In genomic region chr6:125869427-125869826, GRCh38 we compare ENCODE assay signal across 21 cellular contexts.
DNase-seq lines count a peak whose midpoint lies in the region; ATAC-seq and TF ChIP-seq lines count a peak whose summit lies in the region.
"Had no signal": no experiment of that assay in that cellular context is flagged by ENCODE, and none has a peak within 500 bp of the region (broad histone marks: within the 10 kb centered on the region; RNA-seq: fewer than 3 reads in every experiment).

No MANE protein-coding gene starts in this region.

- no peaks in the 10 kb centered on the region for H3K9me3 ChIP-seq in subcutaneous abdominal adipose tissue (ENCODE audit: control insufficient read depth in 5 of 5, low read length in 5 of 5)
- H3K9me3 ChIP-seq: tibial nerve had no signal

- peaks cover 1% of the 10 kb centered on the region for H3K4me1 Mint-ChIP-seq in activated T-cell treated with anti-CD3 and anti-CD28 coated beads, Interleukin-2, amount 50 U/mL, for 4 hours (ENCODE audit: low read depth)
- H3K4me1 Mint-ChIP-seq: naive B cell; stimulated activated naive B cell treated with anti-CD40 and anti-IgM and Interleukin-4, amounts not matched to agents 10 μg/mL and 1 μg/mL and 100 μg/mL, for 72 hours had no signal

- ATAC-seq in SK-N-SH treated with all-trans-retinoic acid at 6 μM for 48 hours (peak; percentile 8; the same call in 1 of the 3 replicates), GM21737 (IDR thresholded peaks at IDR 0.05; ENCODE audit: unreplicated experiment) (no peak)
- no peak for ATAC-seq in activated T-cell treated with anti-CD3 and anti-CD28 coated beads, Interleukin-2, amount 50 U/mL, for 4 hours
- ATAC-seq: activated CD8-positive, alpha-beta T cell treated with anti-CD3 and anti-CD28 coated beads, Interleukin-2, amount 10 ng/mL, durations not matched to agents 7 days and 5 days; stimulated activated naive B cell treated with anti-CD40 and anti-IgM and Interleukin-4, amounts not matched to agents 10 μg/mL and 1 μg/mL and 100 μg/mL, for 72 hours had no signal

- DNase-seq in NCI-H2029 treated with DMSO at 0.1 percent for 48 hours (lab: John Stamatoyannopoulos, UW) (no peak), COLO829 (ENCODE audit: low spot score) (no peak)
- no peak for DNase-seq in activated T-cell treated with anti-CD3 and anti-CD28 coated beads, Interleukin-2, amount 50 U/mL, for 4 hours
- DNase-seq: activated CD4-positive, CD25-positive, alpha-beta regulatory T cell treated with anti-CD3 and anti-CD28 coated beads, Interleukin-2, amount 50 U/mL, for 72 hours; activated CD8-positive, alpha-beta T cell treated with anti-CD3 and anti-CD28 coated beads, Interleukin-2, amount 10 ng/mL, durations not matched to agents 7 days and 5 days; activated naive CD4-positive, alpha-beta T cell treated with anti-CD3 and anti-CD28 coated beads, Interleukin-2, amount 50 U/mL, for 16 hours; activated T-cell treated with anti-CD3 and anti-CD28 coated beads, Interleukin-2, amount 50 U/mL, for 24 hours; CD4-positive, alpha-beta T cell; DND-41; endodermal cell; naive B cell; NCI-H1105; NCI-H510A; stimulated activated naive B cell treated with anti-CD40 and anti-IgM and Interleukin-4, amounts not matched to agents 10 μg/mL and 1 μg/mL and 100 μg/mL, for 72 hours; T1000 had no signal

- H3K4me1 ChIP-seq in subcutaneous abdominal adipose tissue (ENCODE audit: control insufficient read depth in 5 of 5, insufficient read depth in 5 of 5, low read length in 5 of 5) = peaks cover 0 to 35% (median 10%) of the 10 kb centered on the region in 5 donors

- H3K4me3 ChIP-seq in subcutaneous abdominal adipose tissue (ENCODE audit: low read depth in 1 of 5, low read length in 5 of 5) = no peak overlapping the region
- H3K4me3 ChIP-seq: tibial nerve had no signal

- H3K27ac ChIP-seq in cingulate gyrus (ENCODE audit: low read depth, low read length) (peak overlapping the region; percentile 98), layer of hippocampus (ENCODE audit: low read depth, low read length) (peak overlapping the region; percentile 96), subcutaneous abdominal adipose tissue (ENCODE audit: low read depth, low read length) (peak overlapping the region; percentile 45)
- H3K27ac ChIP-seq: tibial nerve had no signal

- peaks cover 0 to 4% (median 0%) of the 10 kb centered on the region in 5 donors for H3K36me3 ChIP-seq in subcutaneous abdominal adipose tissue (ENCODE audit: control insufficient read depth in 5 of 5, insufficient read depth in 5 of 5, low read length in 5 of 5)
- H3K36me3 ChIP-seq: tibial nerve had no signal

- no peaks in the 10 kb centered on the region for H3K27me3 ChIP-seq in layer of hippocampus (ENCODE audit: control insufficient read depth, insufficient read depth, low read length)
- H3K27me3 ChIP-seq in subcutaneous abdominal adipose tissue (ENCODE audit: control insufficient read depth in 5 of 5, insufficient read depth in 4 of 5, low read length in 5 of 5) = no peaks in the 10 kb centered on the region
- H3K27me3 ChIP-seq: tibial nerve had no signal

- H3K9ac ChIP-seq in subcutaneous abdominal adipose tissue (ENCODE audit: low read length in 5 of 5) = no peak overlapping the region

- no peak overlapping the region for H3K4me3 Mint-ChIP-seq in activated T-cell treated with anti-CD3 and anti-CD28 coated beads, Interleukin-2, amount 50 U/mL, for 4 hours
- H3K4me3 Mint-ChIP-seq: activated CD8-positive, alpha-beta T cell treated with anti-CD3 and anti-CD28 coated beads, Interleukin-2, amount 10 ng/mL, durations not matched to agents 7 days and 5 days; activated T-cell treated with anti-CD3 and anti-CD28 coated beads, Interleukin-2, amount 50 U/mL, for 24 hours; CD4-positive, alpha-beta T cell; endodermal cell; naive B cell; stimulated activated naive B cell treated with anti-CD40 and anti-IgM and Interleukin-4, amounts not matched to agents 10 μg/mL and 1 μg/mL and 100 μg/mL, for 72 hours had no signal

- peaks cover 21% of the 10 kb centered on the region for H3K36me3 Mint-ChIP-seq in activated T-cell treated with anti-CD3 and anti-CD28 coated beads, Interleukin-2, amount 50 U/mL, for 4 hours (ENCODE audit: insufficient read depth)
- H3K36me3 Mint-ChIP-seq: naive B cell had no signal

- H3K27me3 Mint-ChIP-seq in activated T-cell treated with anti-CD3 and anti-CD28 coated beads, Interleukin-2, amount 50 U/mL, for 4 hours (ENCODE audit: low read depth) = no peaks in the 10 kb centered on the region
- H3K27me3 Mint-ChIP-seq: activated T-cell treated with anti-CD3 and anti-CD28 coated beads, Interleukin-2, amount 50 U/mL, for 24 hours; CD4-positive, alpha-beta T cell; naive B cell; stimulated activated naive B cell treated with anti-CD40 and anti-IgM and Interleukin-4, amounts not matched to agents 10 μg/mL and 1 μg/mL and 100 μg/mL, for 72 hours had no signal

- H3K9me3 Mint-ChIP-seq in activated T-cell treated with anti-CD3 and anti-CD28 coated beads, Interleukin-2, amount 50 U/mL, for 4 hours = no peaks in the 10 kb centered on the region
- H3K9me3 Mint-ChIP-seq: activated T-cell treated with anti-CD3 and anti-CD28 coated beads, Interleukin-2, amount 50 U/mL, for 24 hours; CD4-positive, alpha-beta T cell; endodermal cell; naive B cell; stimulated activated naive B cell treated with anti-CD40 and anti-IgM and Interleukin-4, amounts not matched to agents 10 μg/mL and 1 μg/mL and 100 μg/mL, for 72 hours had no signal

TF ChIP-seq in SK-N-SH treated with all-trans-retinoic acid at 6 μM for 48 hours, 23 proteins besides CTCF, POLR2A, EP300 and RAD21:
- TF ChIP-seq GLIS3 (CRISPR knock-in tag; IDR thresholded peaks at IDR 0.05) (no peak), TCF4 (CRISPR knock-in tag; IDR thresholded peaks at IDR 0.05; ENCODE audit: borderline replicate concordance) (no peak), TSHZ2 (CRISPR knock-in tag; IDR thresholded peaks at IDR 0.05) (no peak), PPARA (CRISPR knock-in tag; IDR thresholded peaks at IDR 0.05; ENCODE audit: borderline replicate concordance) (no peak)
TF ChIP-seq in SK-N-SH treated with all-trans-retinoic acid at 6 μM for 48 hours: peak in this region for 0.

Comparison
In these comparisons a context has a peak if more than half of its experiments do, and no peak if none do; other contexts are left out.
1. H3K27ac ChIP-seq: peak in every context shown above with its lines; median percentile 98 in cingulate gyrus; 96 in layer of hippocampus; 45 in subcutaneous abdominal adipose tissue.